36 cellular contexts compared by ENCODE assay signal in genomic region chr15:33825453-33825852, GRCh38.
"Had no signal": no experiment of that assay in that cellular context is flagged by ENCODE, and none has a peak within 500 bp of the region (broad histone marks: within the 10 kb centered on the region; RNA-seq: fewer than 3 reads in every experiment).

No MANE protein-coding gene starts in this region.

- H3K4me1 Mint-ChIP-seq: activated naive CD4-positive, alpha-beta T cell treated with anti-CD3 and anti-CD28 coated beads, Interleukin-2, amount 10 ng/mL, durations not matched to agents 7 days and 5 days; activated naive CD4-positive, alpha-beta T cell treated with anti-CD3 and anti-CD28 coated beads, Interleukin-2, amount 50 U/mL, for 24 hours; activated naive CD8-positive, alpha-beta T cell treated with anti-CD3 and anti-CD28 coated beads for 36 hours; activated naive CD8-positive, alpha-beta T cell treated with anti-CD3 and anti-CD28 coated beads, Interleukin-2, amount 10 ng/mL, durations not matched to agents 7 days and 5 days; activated naive CD8-positive, alpha-beta T cell treated with anti-CD3 and anti-CD28 coated beads, Interleukin-2, amount 50 U/mL, for 24 hours; activated T-helper 17 cell treated with anti-CD3 and anti-CD28 coated beads, Interleukin-2, amount 50 U/mL, for 72 hours; central memory CD8-positive, alpha-beta T cell had no signal

- H3K27me3 ChIP-seq: ascending aorta, body of pancreas, brain microvascular endothelial cell, breast epithelium, cardiac muscle cell had no signal

- H3K27ac ChIP-seq: ascending aorta, body of pancreas, brain microvascular endothelial cell, breast epithelium, cardiac muscle cell had no signal

- DNase-seq: activated effector memory CD4-positive, alpha-beta T cell treated with anti-CD3 and anti-CD28 coated beads, Interleukin-2, amount 50 U/mL, for 16 hours; activated effector memory CD4-positive, alpha-beta T cell treated with Interleukin-2 at 50 U/mL for 16 hours; activated gamma-delta T cell; activated gamma-delta T cell treated with Interleukin-2 at 50 U/mL for 16 hours; activated naive CD4-positive, alpha-beta T cell; activated naive CD4-positive, alpha-beta T cell treated with anti-CD3 and anti-CD28 coated beads for 36 hours; activated naive CD4-positive, alpha-beta T cell treated with anti-CD3 and anti-CD28 coated beads, Interleukin-2, amount 10 ng/mL, durations not matched to agents 7 days and 5 days; activated naive CD4-positive, alpha-beta T cell treated with anti-CD3 and anti-CD28 coated beads, Interleukin-2, amount 50 U/mL, for 16 hours; activated naive CD4-positive, alpha-beta T cell treated with Interleukin-2 at 50 U/mL for 16 hours; activated naive CD8-positive, alpha-beta T cell treated with anti-CD3 and anti-CD28 coated beads for 36 hours; activated naive CD8-positive, alpha-beta T cell treated with anti-CD3 and anti-CD28 coated beads, Interleukin-2, amount 10 ng/mL, durations not matched to agents 7 days and 5 days; activated naive CD8-positive, alpha-beta T cell treated with anti-CD3 and anti-CD28 coated beads, Interleukin-2, amount 50 U/mL, for 24 hours; activated T-cell treated with anti-CD3 and anti-CD28 coated beads, Interleukin-2, amount 50 U/mL, for 1 hour; activated T-cell treated with anti-CD3 and anti-CD28 coated beads, Interleukin-2, amount 50 U/mL, for 24 hours; activated T-cell treated with anti-CD3 and anti-CD28 coated beads, Interleukin-2, amount 50 U/mL, for 4 hours; activated T-cell treated with anti-CD3 and anti-CD28 coated beads, Interleukin-2, amount 50 U/mL, for 48 hours; activated T-cell treated with anti-CD3 and anti-CD28 coated beads, Interleukin-2, amount 50 U/mL, for 72 hours; amniotic stem cell; amygdala; anterior cingulate cortex; aorta; body of pancreas; brain microvascular endothelial cell; caudate nucleus; central memory CD4-positive, alpha-beta T cell; cerebellar nuclear complex had no signal

- H3K27me3 Mint-ChIP-seq: activated naive CD4-positive, alpha-beta T cell treated with anti-CD3 and anti-CD28 coated beads, Interleukin-2, amount 10 ng/mL, durations not matched to agents 7 days and 5 days; activated naive CD4-positive, alpha-beta T cell treated with anti-CD3 and anti-CD28 coated beads, Interleukin-2, amount 50 U/mL, for 24 hours had no signal

- H3K27ac Mint-ChIP-seq: activated naive CD4-positive, alpha-beta T cell treated with anti-CD3 and anti-CD28 coated beads for 36 hours; activated naive CD4-positive, alpha-beta T cell treated with anti-CD3 and anti-CD28 coated beads, Interleukin-2, amount 10 ng/mL, durations not matched to agents 7 days and 5 days; activated naive CD4-positive, alpha-beta T cell treated with anti-CD3 and anti-CD28 coated beads, Interleukin-2, amount 50 U/mL, for 24 hours; activated naive CD4-positive, alpha-beta T cell treated with anti-CD3 and anti-CD28 coated beads, Interleukin-2, amount 50 U/mL, for 72 hours; activated naive CD8-positive, alpha-beta T cell; activated naive CD8-positive, alpha-beta T cell treated with anti-CD3 and anti-CD28 coated beads for 36 hours; activated naive CD8-positive, alpha-beta T cell treated with anti-CD3 and anti-CD28 coated beads, Interleukin-2, amount 10 ng/mL, durations not matched to agents 7 days and 5 days; activated naive CD8-positive, alpha-beta T cell treated with anti-CD3 and anti-CD28 coated beads, Interleukin-2, amount 50 U/mL, for 24 hours; activated T-cell treated with anti-CD3 and anti-CD28 coated beads, Interleukin-2, amount 50 U/mL, for 24 hours; activated T-cell treated with anti-CD3 and anti-CD28 coated beads, Interleukin-2, amount 50 U/mL, for 72 hours; activated T-helper 1 cell treated with anti-CD3 and anti-CD28 coated beads, Interleukin-12 subunit alpha, Interleukin-12 subunit beta, Interleukin-2, Interleukin-4 antibody, amounts not matched to agents 30 ng/mL and 10 ng/mL and 1 ng/mL, durations not matched to agents 14 hours and 24 hours and 36 hours; activated T-helper 17 cell treated with anti-CD3 and anti-CD28 coated beads, Interleukin-2, amount 50 U/mL, for 72 hours; activated T-helper 2 cell treated with anti-CD3 and anti-CD28 coated beads, Interferon-gamma antibody, Interleukin-2, Interleukin-4, amounts not matched to agents 10 μg/mL and 5 μg/mL and 100 μg/mL, durations not matched to agents 14 hours and 24 hours and 36 hours had no signal

- H3K36me3 ChIP-seq: brain microvascular endothelial cell, breast epithelium, cardiac muscle cell had no signal

- H3K4me3 ChIP-seq: ascending aorta, body of pancreas, breast epithelium, cardiac muscle cell had no signal

- H3K36me3 Mint-ChIP-seq: activated naive CD4-positive, alpha-beta T cell treated with anti-CD3 and anti-CD28 coated beads, Interleukin-2, amount 10 ng/mL, durations not matched to agents 7 days and 5 days; activated naive CD4-positive, alpha-beta T cell treated with anti-CD3 and anti-CD28 coated beads, Interleukin-2, amount 50 U/mL, for 24 hours; activated naive CD4-positive, alpha-beta T cell treated with anti-CD3 and anti-CD28 coated beads, Interleukin-2, amount 50 U/mL, for 72 hours; activated naive CD8-positive, alpha-beta T cell; activated naive CD8-positive, alpha-beta T cell treated with anti-CD3 and anti-CD28 coated beads for 36 hours; activated naive CD8-positive, alpha-beta T cell treated with anti-CD3 and anti-CD28 coated beads, Interleukin-2, amount 10 ng/mL, durations not matched to agents 7 days and 5 days had no signal

- H3K9me3 Mint-ChIP-seq: activated naive CD4-positive, alpha-beta T cell treated with anti-CD3 and anti-CD28 coated beads for 36 hours; activated naive CD4-positive, alpha-beta T cell treated with anti-CD3 and anti-CD28 coated beads, Interleukin-2, amount 10 ng/mL, durations not matched to agents 7 days and 5 days; activated naive CD4-positive, alpha-beta T cell treated with anti-CD3 and anti-CD28 coated beads, Interleukin-2, amount 50 U/mL, for 24 hours; activated naive CD4-positive, alpha-beta T cell treated with anti-CD3 and anti-CD28 coated beads, Interleukin-2, amount 50 U/mL, for 72 hours; activated naive CD8-positive, alpha-beta T cell treated with anti-CD3 and anti-CD28 coated beads for 36 hours; activated naive CD8-positive, alpha-beta T cell treated with anti-CD3 and anti-CD28 coated beads, Interleukin-2, amount 10 ng/mL, durations not matched to agents 7 days and 5 days; activated naive CD8-positive, alpha-beta T cell treated with anti-CD3 and anti-CD28 coated beads, Interleukin-2, amount 50 U/mL, for 24 hours; activated T-cell treated with anti-CD3 and anti-CD28 coated beads, Interleukin-2, amount 50 U/mL, for 24 hours; activated T-cell treated with anti-CD3 and anti-CD28 coated beads, Interleukin-2, amount 50 U/mL, for 4 hours; activated T-cell treated with anti-CD3 and anti-CD28 coated beads, Interleukin-2, amount 50 U/mL, for 72 hours; activated T-helper 1 cell treated with anti-CD3 and anti-CD28 coated beads, Interleukin-12 subunit alpha, Interleukin-12 subunit beta, Interleukin-2, Interleukin-4 antibody, amounts not matched to agents 30 ng/mL and 10 ng/mL and 1 ng/mL, durations not matched to agents 14 hours and 24 hours and 36 hours; activated T-helper 17 cell treated with anti-CD3 and anti-CD28 coated beads, Interleukin-2, amount 50 U/mL, for 72 hours; activated T-helper 2 cell treated with anti-CD3 and anti-CD28 coated beads, Interferon-gamma antibody, Interleukin-2, Interleukin-4, amounts not matched to agents 10 μg/mL and 5 μg/mL and 100 μg/mL, durations not matched to agents 14 hours and 24 hours and 36 hours; central memory CD8-positive, alpha-beta T cell had no signal

- H3K4me3 Mint-ChIP-seq: activated naive CD4-positive, alpha-beta T cell treated with anti-CD3 and anti-CD28 coated beads for 36 hours; activated naive CD4-positive, alpha-beta T cell treated with anti-CD3 and anti-CD28 coated beads, Interleukin-2, amount 10 ng/mL, durations not matched to agents 7 days and 5 days; activated naive CD4-positive, alpha-beta T cell treated with anti-CD3 and anti-CD28 coated beads, Interleukin-2, amount 50 U/mL, for 24 hours; activated naive CD8-positive, alpha-beta T cell; activated naive CD8-positive, alpha-beta T cell treated with anti-CD3 and anti-CD28 coated beads for 36 hours; activated naive CD8-positive, alpha-beta T cell treated with anti-CD3 and anti-CD28 coated beads, Interleukin-2, amount 10 ng/mL, durations not matched to agents 7 days and 5 days; activated naive CD8-positive, alpha-beta T cell treated with anti-CD3 and anti-CD28 coated beads, Interleukin-2, amount 50 U/mL, for 24 hours; activated T-cell treated with anti-CD3 and anti-CD28 coated beads, Interleukin-2, amount 50 U/mL, for 24 hours; activated T-cell treated with anti-CD3 and anti-CD28 coated beads, Interleukin-2, amount 50 U/mL, for 4 hours; activated T-cell treated with anti-CD3 and anti-CD28 coated beads, Interleukin-2, amount 50 U/mL, for 72 hours; activated T-helper 1 cell treated with anti-CD3 and anti-CD28 coated beads, Interleukin-12 subunit alpha, Interleukin-12 subunit beta, Interleukin-2, Interleukin-4 antibody, amounts not matched to agents 30 ng/mL and 10 ng/mL and 1 ng/mL, durations not matched to agents 14 hours and 24 hours and 36 hours; activated T-helper 17 cell treated with anti-CD3 and anti-CD28 coated beads, Interleukin-2, amount 50 U/mL, for 72 hours; central memory CD8-positive, alpha-beta T cell had no signal

- H3K4me1 ChIP-seq: ascending aorta, body of pancreas, breast epithelium had no signal

- H3K9me3 ChIP-seq: ascending aorta had no signal

- ATAC-seq: activated naive CD4-positive, alpha-beta T cell treated with anti-CD3 and anti-CD28 coated beads, Interleukin-2, amount 50 U/mL, for 72 hours; activated naive CD8-positive, alpha-beta T cell treated with anti-CD3 and anti-CD28 coated beads, Interleukin-2, amount 50 U/mL, for 24 hours; activated T-cell treated with anti-CD3 and anti-CD28 coated beads, Interleukin-2, amount 50 U/mL, for 4 hours; activated T-cell treated with anti-CD3 and anti-CD28 coated beads, Interleukin-2, amount 50 U/mL, for 72 hours; activated T-helper 17 cell treated with anti-CD3 and anti-CD28 coated beads, Interleukin-2, amount 50 U/mL, for 72 hours; body of pancreas had no signal
